ENCODE assay signal across 8 cellular contexts in the genomic region with DNA sequence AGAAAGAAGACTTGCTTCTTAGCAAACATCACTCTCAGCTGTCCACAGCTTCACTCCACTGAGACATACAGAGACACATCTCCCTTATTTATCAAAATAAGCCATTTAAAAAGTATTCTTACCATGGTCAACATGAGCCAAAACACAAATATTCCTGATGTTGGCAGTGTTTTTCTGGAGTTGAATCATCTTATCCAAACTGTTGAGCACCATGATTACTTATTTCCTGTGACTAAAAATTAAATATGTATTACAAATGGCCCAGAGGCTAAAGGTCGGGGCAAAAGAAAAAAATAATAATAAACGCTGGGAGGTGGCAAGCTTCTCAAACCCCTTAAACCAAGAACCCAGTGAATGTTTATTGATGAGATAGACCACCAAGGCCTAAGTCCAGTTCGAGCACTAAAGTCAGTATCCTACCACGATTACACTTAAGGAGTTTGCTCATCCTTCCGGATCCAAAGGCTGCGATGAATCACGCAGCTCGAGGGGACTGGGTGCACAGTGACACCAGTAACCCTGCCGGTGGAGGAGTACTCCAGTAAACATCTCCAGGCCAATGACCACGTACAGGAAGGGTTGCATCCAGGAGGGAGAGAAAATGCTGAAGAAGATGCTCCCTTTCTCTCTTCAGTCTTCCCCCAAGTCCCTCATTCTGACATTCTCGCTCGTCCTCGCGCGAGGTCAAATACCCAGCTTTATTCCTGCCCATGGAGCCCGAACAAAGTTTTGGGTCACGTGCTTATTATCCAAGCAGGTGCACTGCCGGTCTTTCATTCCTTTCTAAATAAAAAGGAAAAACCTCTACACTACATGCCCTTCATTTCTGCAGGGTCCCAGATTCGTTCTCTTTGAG. TPM values are rescaled to one million over a fixed set of nuclear protein-coding genes. Genes with fewer than 3 reads are reported as not detected.
DNase-seq lines count a peak whose midpoint lies in the region; ATAC-seq, FAIRE-seq and TF ChIP-seq lines count a peak whose summit lies in the region.
"Not testable (repeated sequence)": the region's sequence is repeated elsewhere in the genome, so short reads cannot be mapped to it uniquely, and the experiment has no call there.

No MANE protein-coding gene starts in this region.

- H3K9ac ChIP-seq in astrocyte (ENCODE audit: low read length) = peak overlapping the region; percentile 81

- H3K4me3 ChIP-seq in GM12875 (ENCODE audit: low read depth, low read length) (peak overlapping the region; percentile 78), HEK293 (ENCODE audit: low read depth, low read length) (peak overlapping the region; percentile 73), astrocyte (ENCODE audit: insufficient read depth, low read depth, low read length) (peak overlapping the region; percentile 80), tibial nerve (peak overlapping the region; percentile 72 to 95 (median 76))

- H3K4me1 Mint-ChIP-seq in IgD-negative memory B cell = peaks cover 21 to 44% (median 35%) of the 10 kb centered on the region in 3 donors
- not testable (repeated sequence) for H3K4me1 Mint-ChIP-seq in astrocyte (ENCODE audit: low read depth, unreplicated experiment)

- not testable (repeated sequence) for H3K79me2 ChIP-seq in astrocyte (ENCODE audit: insufficient read depth, low read length)

- not testable (repeated sequence) for TF ChIP-seq CTCF in GM12875 (IDR thresholded peaks at IDR 0.05; ENCODE audit: borderline replicate concordance, insufficient read depth, low read depth, low read length); HEK293 (tag by site-specific recombination; IDR thresholded peaks at IDR 0.05); astrocyte (IDR thresholded peaks at IDR 0.05; ENCODE audit: insufficient read depth, low read depth, low read length); omental fat pad (IDR thresholded peaks at IDR 0.05); tibial nerve (IDR thresholded peaks at IDR 0.05)

- H3K27me3 Mint-ChIP-seq in IgD-negative memory B cell; astrocyte (ENCODE audit: low read depth, unreplicated experiment): not testable (repeated sequence)

- H3K36me3 ChIP-seq in HEK293 (ENCODE audit: control insufficient read depth in 2 of 2, insufficient read depth in 1 of 2, low read length in 2 of 2) = peaks cover 20 to 23% of the 10 kb centered on the region in 2 experiments
- H3K36me3 ChIP-seq in astrocyte (ENCODE audit: insufficient read depth, low read length) = not testable (repeated sequence)
- H3K36me3 ChIP-seq in tibial nerve = peaks cover 0 to 21% (median 0%) of the 10 kb centered on the region in 3 donors

- CTCF ChIA-PET in HEK293 (lab: Yijun Ruan, JAX) = interaction anchor here (0.8 to 1.4 kb wide), 2 partner anchors 19 to 22 kb away, joined by 6 to 8 read pairs; no protein-coding TSS in a partner anchor

- peak; percentile 74 for ATAC-seq in SK-N-SH treated with all-trans-retinoic acid at 6 μM for 48 hours
- ATAC-seq in left cardiac atrium = peak; percentile 24 to 67
- ATAC-seq in omental fat pad (ENCODE audit: low FRiP score) = peak; percentile 69

- H3K27ac ChIP-seq in HEK293 (ENCODE audit: extremely low read depth, low read depth, low read length) (peak overlapping the region; percentile 75), astrocyte (ENCODE audit: low read depth, low read length) (peak overlapping the region; percentile 74), tibial nerve (peak overlapping the region in 3 of 4 donors; percentile 71 to 84 (median 79))

- H3K4me2 ChIP-seq in astrocyte (ENCODE audit: low read length) = peak overlapping the region; percentile 95

- TF ChIP-seq POLR2A in tibial nerve (IDR thresholded peaks at IDR 0.05) = not testable (repeated sequence)

- H3K4me1 ChIP-seq in HEK293 (ENCODE audit: control insufficient read depth, insufficient read depth, low read length) (peaks cover 17% of the 10 kb centered on the region; the same call in 1 of the 2 replicates), astrocyte (ENCODE audit: insufficient read depth, low read length) (peaks cover 11% of the 10 kb centered on the region), tibial nerve (peaks cover 0 to 28% (median 15%) of the 10 kb centered on the region in 4 donors)

- H3K27me3 ChIP-seq in astrocyte (ENCODE audit: insufficient read depth, low read length); tibial nerve: not testable (repeated sequence)

- TF ChIP-seq EP300 in tibial nerve (IDR thresholded peaks at IDR 0.05) = not testable (repeated sequence)

- POLR2A ChIA-PET in HEK293 (lab: Yijun Ruan, JAX) = not testable (repeated sequence)

- H2AFZ ChIP-seq in astrocyte (ENCODE audit: low read depth, low read length) = peak overlapping the region; percentile 92

- H4K20me1 ChIP-seq in astrocyte (ENCODE audit: insufficient read depth, low read length) = not testable (repeated sequence)

- intact Hi-C loops in left cardiac atrium (cut with DNase I) = not testable (repeated sequence)

- DNase-seq in astrocyte (ENCODE audit: low read depth) (peak; percentile 25), left cardiac atrium (peak; percentile 31), tibial nerve (ENCODE audit: low spot score in 2 of 2) (peak in 1 of 2 donors; percentile 4)
- not testable (repeated sequence) for DNase-seq in omental fat pad (ENCODE audit: low spot score)

- FAIRE-seq in astrocyte (lab: Jason Lieb, UNC) = peak; percentile 86

- H3K27ac Mint-ChIP-seq in IgD-negative memory B cell (peak overlapping the region in 2 of 3 donors; percentile 81 to 91), astrocyte (ENCODE audit: unreplicated experiment) (peak overlapping the region; percentile 91)

- not testable (repeated sequence) for H3K36me3 Mint-ChIP-seq in IgD-negative memory B cell; astrocyte (ENCODE audit: low read depth, unreplicated experiment)

- not testable (repeated sequence) for H3K9me3 Mint-ChIP-seq in IgD-negative memory B cell; astrocyte (ENCODE audit: unreplicated experiment)

- H3K4me3 Mint-ChIP-seq in IgD-negative memory B cell (peak overlapping the region; percentile 91 to 98 (median 96)), astrocyte (ENCODE audit: unreplicated experiment) (peak overlapping the region; percentile 94)

- WGBS in tibial nerve, 2 donors = 3 to 5% methylated on average over 19 of the region's 19 CpGs

- not testable (repeated sequence) for H3K9me3 ChIP-seq in HEK293 (ENCODE audit: control insufficient read depth, insufficient read depth, low read depth, low read length); astrocyte (ENCODE audit: insufficient read depth, low read depth, low read length); tibial nerve

TF ChIP-seq in HEK293, 187 proteins besides CTCF, POLR2A, EP300 and RAD21 (continues in another document):
- TF ChIP-seq ZNF366 (tag by site-specific recombination; conservative IDR thresholded peaks at IDR 0.05) (peak; percentile 36; the same call in 1 of the 2 replicates), ZBTB48 (tag by site-specific recombination; IDR thresholded peaks at IDR 0.05) (peak; percentile 11; the same call in 1 of the 2 replicates), ZNF335 (tag by site-specific recombination; conservative IDR thresholded peaks at IDR 0.05) (peak; percentile 87)

RNA-seq across cellular contexts. Expression of a gene that starts 0.7 kb away (rescaled TPM):
- 17.4 TPM for polyA plus RNA-seq in IgD-negative memory B cell
- total RNA-seq in astrocyte = 13.6 and 13.7 TPM in 2 replicates
- total RNA-seq in left cardiac atrium = 10 to 100 TPM; 10.5 to 11.7 TPM
- total RNA-seq in omental fat pad = 10 to 100 TPM; 11.9 to 15.9 (median 14.8) TPM
- total RNA-seq in tibial nerve = 10 to 100 TPM in 2 of 4 donors, 1 to 10 TPM in 2; 5.3 to 18.1 (median 12.5) TPM

RNA-seq across cellular contexts. Expression of a gene that starts 0.8 kb away (rescaled TPM):
- polyA plus RNA-seq in IgD-negative memory B cell = 4.2 TPM
- 1.1 and 1.2 TPM in 2 replicates for total RNA-seq in astrocyte
- total RNA-seq in left cardiac atrium = 1 to 10 TPM; 2.7 to 3.1 TPM
- total RNA-seq in omental fat pad = 1 to 10 TPM in 2 of 4 donors, under 1 TPM in 1, not detected in 1; 0.19 to 6.6 (median 1.9) TPM
- 1 to 10 TPM in 2 of 4 donors, under 1 TPM in 1, not detected in 1; 0.78 to 2.6 (median 1.5) TPM for total RNA-seq in tibial nerve
